In the genomic region with DNA sequence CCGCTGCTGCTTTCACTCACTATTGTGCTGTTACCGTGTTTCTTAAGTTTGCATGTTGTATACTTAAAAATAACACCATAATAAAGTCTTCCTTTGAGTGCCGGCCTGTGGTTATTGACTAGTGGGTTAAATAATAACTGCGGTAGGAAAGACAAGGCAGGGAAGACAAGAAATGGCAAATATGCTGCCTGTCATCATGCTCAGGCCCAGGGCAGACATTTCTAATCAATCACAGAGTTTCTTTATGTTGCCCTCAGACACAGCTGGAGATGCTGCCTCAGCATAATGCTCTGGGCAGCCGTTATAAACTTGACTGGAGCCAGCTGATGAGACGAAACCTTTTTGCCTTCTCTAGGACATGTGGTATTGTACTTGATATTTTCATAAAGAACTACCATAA, we compare ENCODE assay signal across 18 cellular contexts.
DNase-seq lines count a peak whose midpoint lies in the region; ATAC-seq and TF ChIP-seq lines count a peak whose summit lies in the region.
"Had no signal": no experiment of that assay in that cellular context is flagged by ENCODE, and none has a peak within 500 bp of the region (broad histone marks: within the 10 kb centered on the region; RNA-seq: fewer than 3 reads in every experiment).

No MANE protein-coding gene starts in this region.

- no peaks in the 10 kb centered on the region for H3K9me3 Mint-ChIP-seq in endodermal cell
- no peaks in the 10 kb centered on the region for H3K9me3 Mint-ChIP-seq in activated CD8-positive, alpha-beta T cell treated with anti-CD3 and anti-CD28 coated beads, Interleukin-2, amount 10 ng/mL, durations not matched to agents 7 days and 5 days (ENCODE audit: insufficient read depth)
- H3K9me3 Mint-ChIP-seq: CD4-positive, alpha-beta memory T cell had no signal

- H3K4me1 Mint-ChIP-seq in endodermal cell = peaks cover 29% of the 10 kb centered on the region
- H3K4me1 Mint-ChIP-seq in activated CD8-positive, alpha-beta T cell treated with anti-CD3 and anti-CD28 coated beads, Interleukin-2, amount 10 ng/mL, durations not matched to agents 7 days and 5 days (ENCODE audit: low read depth) = no peaks in the 10 kb centered on the region
- H3K4me1 Mint-ChIP-seq: CD4-positive, alpha-beta memory T cell had no signal

- H3K4me3 Mint-ChIP-seq in endodermal cell = no peak overlapping the region
- no peak overlapping the region for H3K4me3 Mint-ChIP-seq in activated CD8-positive, alpha-beta T cell treated with anti-CD3 and anti-CD28 coated beads, Interleukin-2, amount 10 ng/mL, durations not matched to agents 7 days and 5 days
- H3K4me3 Mint-ChIP-seq: CD4-positive, alpha-beta memory T cell had no signal

- H2BK15ac ChIP-seq in mesendoderm (replicated peaks; ENCODE audit: low read depth) = no peak overlapping the region

- POLR2A ChIA-PET in activated CD8-positive, alpha-beta T cell treated with anti-CD3 and anti-CD28 coated beads, Interleukin-2, amount 10 ng/mL, durations not matched to agents 7 days and 5 days (lab: Charles Lee) = no interaction called here

- H2AK5ac ChIP-seq in mesendoderm (ENCODE audit: low read length) = no peak overlapping the region

- no peak overlapping the region for H4K5ac ChIP-seq in mesendoderm (ENCODE audit: low read length)

- no peak overlapping the region for H2BK120ac ChIP-seq in mesendoderm (ENCODE audit: low read depth, low read length)

- WGBS in endodermal cell (ENCODE audit: insufficient coverage in 1 of 2, insufficient read length in 1 of 2), 2 experiments = 80 to 97% methylated on average over 2 to 6 of the region's 6 CpGs
- WGBS in mesendoderm (ENCODE audit: extremely low coverage, insufficient coverage, low lambda C conversion rate) = no CpG with 5 or more reads among the region's 6 CpGs

- no peaks in the 10 kb centered on the region for H3K79me2 ChIP-seq in mesendoderm (ENCODE audit: control insufficient read depth, insufficient read depth, low read length)

- H3K27me3 Mint-ChIP-seq in endodermal cell (ENCODE audit: insufficient read depth) = no peaks in the 10 kb centered on the region
- H3K27me3 Mint-ChIP-seq in activated CD8-positive, alpha-beta T cell treated with anti-CD3 and anti-CD28 coated beads, Interleukin-2, amount 10 ng/mL, durations not matched to agents 7 days and 5 days (ENCODE audit: low read depth) = no peaks in the 10 kb centered on the region
- H3K27me3 Mint-ChIP-seq: CD4-positive, alpha-beta memory T cell had no signal

- no peak overlapping the region for H3K4me2 ChIP-seq in mesendoderm (ENCODE audit: low read length)

- H4K8ac ChIP-seq in mesendoderm (ENCODE audit: low read depth, low read length) = no peak overlapping the region

- H3K36me3 ChIP-seq in endodermal cell (ENCODE audit: control insufficient read depth, insufficient read depth, low read length) (peaks cover 7% of the 10 kb centered on the region), mesendoderm (ENCODE audit: control insufficient read depth, insufficient read depth, low read length) (no peaks in the 10 kb centered on the region)

- peaks cover 28% of the 10 kb centered on the region for H3K36me3 Mint-ChIP-seq in endodermal cell (ENCODE audit: low read depth)
- H3K36me3 Mint-ChIP-seq in activated CD8-positive, alpha-beta T cell treated with anti-CD3 and anti-CD28 coated beads, Interleukin-2, amount 10 ng/mL, durations not matched to agents 7 days and 5 days (ENCODE audit: low read depth) = peaks cover 8% of the 10 kb centered on the region

- no peak overlapping the region for H3K18ac ChIP-seq in mesendoderm (ENCODE audit: low read length)

- no peak for TF ChIP-seq CTCF in endodermal cell (conservative IDR thresholded peaks at IDR 0.05)

- no peak for ATAC-seq in activated CD8-positive, alpha-beta T cell treated with anti-CD3 and anti-CD28 coated beads, Interleukin-2, amount 10 ng/mL, durations not matched to agents 7 days and 5 days

- H3K4me1 ChIP-seq in endodermal cell (ENCODE audit: control insufficient read depth, insufficient read depth, low read length) (peaks cover 12% of the 10 kb centered on the region), mesendoderm (ENCODE audit: control insufficient read depth, low read depth, low read length) (peaks cover 6% of the 10 kb centered on the region)

- no peaks in the 10 kb centered on the region for H3K79me1 ChIP-seq in mesendoderm (ENCODE audit: low read length)

- CTCF ChIA-PET in activated CD8-positive, alpha-beta T cell treated with anti-CD3 and anti-CD28 coated beads, Interleukin-2, amount 10 ng/mL, durations not matched to agents 7 days and 5 days (lab: Charles Lee) = no interaction called here

- no peak overlapping the region for H3K56ac ChIP-seq in mesendoderm (ENCODE audit: low read length)

- no peaks in the 10 kb centered on the region for H3K9me3 ChIP-seq in endodermal cell (ENCODE audit: control insufficient read depth, low read length)

- H3K4ac ChIP-seq in mesendoderm (ENCODE audit: low read depth, low read length) = no peak overlapping the region

- H2BK5ac ChIP-seq in mesendoderm (ENCODE audit: low read length) = no peak overlapping the region

- H3K27me3 ChIP-seq in endodermal cell (ENCODE audit: control insufficient read depth, insufficient read depth, low read length, poor library complexity, severe bottlenecking) = no peaks in the 10 kb centered on the region
- H3K27me3 ChIP-seq in mesendoderm (ENCODE audit: insufficient read depth, low read length, poor library complexity) = no peaks in the 10 kb centered on the region

- no peak overlapping the region for H3K23ac ChIP-seq in mesendoderm (ENCODE audit: low read length)

- peak; percentile 10 for DNase-seq in DMS53 (lab: John Stamatoyannopoulos, UW)
- no peak for DNase-seq in DMS53 treated with DMSO at 0.1 percent for 48 hours (lab: John Stamatoyannopoulos, UW; ENCODE audit: unreplicated experiment)
- no peak for DNase-seq in endodermal cell
- peak; percentile 48 for DNase-seq in mesendoderm
- no peak for DNase-seq in NCI-H1092 (lab: John Stamatoyannopoulos, UW)
- DNase-seq in NCI-H510A treated with DMSO at 0.1 percent for 48 hours (lab: John Stamatoyannopoulos, UW) = no peak
- DNase-seq in activated CD8-positive, alpha-beta T cell treated with anti-CD3 and anti-CD28 coated beads, Interleukin-2, amount 10 ng/mL, durations not matched to agents 7 days and 5 days = no peak
- DNase-seq in activated CD4-positive, CD25-positive, alpha-beta regulatory T cell (lab: John Stamatoyannopoulos, UW) = no peak
- DNase-seq: CD4-positive, alpha-beta memory T cell; GF-D8; KBM-7; MV-4-11; NCI-H1417 treated with DMSO at 0.1 percent for 48 hours; NCI-H1930; NCI-H69; NK-92 treated with Interleukin-12 subunit alpha and Interleukin-12 subunit beta, amount 100 ng/mL, for 24 hours; RPMI8226 had no signal

- peak overlapping the region; percentile 7 for H3K27ac Mint-ChIP-seq in endodermal cell
- no peak overlapping the region for H3K27ac Mint-ChIP-seq in activated CD8-positive, alpha-beta T cell treated with anti-CD3 and anti-CD28 coated beads, Interleukin-2, amount 10 ng/mL, durations not matched to agents 7 days and 5 days
- H3K27ac Mint-ChIP-seq: CD4-positive, alpha-beta memory T cell had no signal

- H3K27ac ChIP-seq in endodermal cell (ENCODE audit: low read depth, low read length) = no peak overlapping the region
- H3K27ac ChIP-seq in mesendoderm (ENCODE audit: low read depth, low read length) = no peak overlapping the region
- H3K27ac ChIP-seq: 22Rv1 had no signal

- H3K4me3 ChIP-seq in endodermal cell (ENCODE audit: low read length) = no peak overlapping the region
- H3K4me3 ChIP-seq in mesendoderm (ENCODE audit: low read length) = no peak overlapping the region

- no peak overlapping the region for H3K9ac ChIP-seq in endodermal cell (ENCODE audit: extremely low read depth, low read length, poor library complexity, severe bottlenecking)
- H3K9ac ChIP-seq in mesendoderm (ENCODE audit: low read length) = no peak overlapping the region

Comparison
In these comparisons a context has a peak if more than half of its experiments do, and no peak if none do; other contexts are left out.
1. DNase-seq: peak in DMS53 (single experiment) and mesendoderm (single experiment); none in DMS53 treated with DMSO at 0.1 percent for 48 hours (single experiment), endodermal cell (single experiment), NCI-H1092 (single experiment), NCI-H510A treated with DMSO at 0.1 percent for 48 hours (single experiment), activated CD8-positive, alpha-beta T cell treated with anti-CD3 and anti-CD28 coated beads, Interleukin-2, amount 10 ng/mL, durations not matched to agents 7 days and 5 days (single experiment) and activated CD4-positive, CD25-positive, alpha-beta regulatory T cell (0 of 4).